In the genomic region with DNA sequence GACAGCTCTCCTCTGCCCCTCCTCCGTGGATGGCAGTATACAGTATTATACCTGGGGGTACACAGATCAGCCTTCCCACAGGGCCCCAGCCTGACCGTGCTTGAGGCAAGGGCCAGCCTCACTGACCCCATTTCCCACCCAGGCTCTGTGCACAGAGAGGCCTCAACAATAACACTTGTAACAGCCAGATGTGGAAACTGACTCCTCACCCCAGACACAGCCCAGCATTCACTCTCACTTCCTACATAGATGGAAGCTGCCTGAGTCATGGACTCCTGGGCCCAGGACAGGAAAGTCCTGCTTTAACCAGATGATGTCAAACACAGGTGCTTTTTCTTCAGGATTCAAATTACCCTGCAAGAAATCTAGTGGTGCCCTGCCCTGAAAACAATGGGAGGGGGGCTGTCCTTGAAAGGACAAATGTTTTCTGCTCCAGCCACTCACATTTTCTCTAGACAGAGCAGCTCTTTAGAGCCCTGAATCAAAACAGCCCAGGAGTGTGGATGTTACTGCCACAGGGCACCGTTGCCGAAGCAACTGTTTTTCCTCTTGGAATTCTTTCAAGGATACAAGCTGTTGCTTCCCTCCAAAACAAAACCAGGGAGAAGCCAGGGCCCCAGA, we compare ENCODE assay signal across 9 cellular contexts. TPM values are rescaled to one million over a fixed set of nuclear protein-coding genes. Genes with fewer than 3 reads are reported as not detected.
A peak's percentile ranks its signal among the peaks of the same experiment; 100 is the strongest.
DNase-seq lines count a peak whose midpoint lies in the region; ATAC-seq and TF ChIP-seq lines count a peak whose summit lies in the region.
"Had no signal": no experiment of that assay in that cellular context is flagged by ENCODE, and none has a peak within 500 bp of the region (broad histone marks: within the 10 kb centered on the region; RNA-seq: fewer than 3 reads in every experiment).

No MANE protein-coding gene starts in this region.

- CTCF ChIA-PET in CD8-positive, alpha-beta T cell (lab: Charles Lee) = interaction anchor here (1.1 to 2.0 kb wide), 2 partner anchors 8 to 10 kb away, joined by 3 to 7 read pairs; no protein-coding TSS in a partner anchor

- H3K27me3 ChIP-seq in CD8-positive, alpha-beta T cell (ENCODE audit: insufficient read depth, low read length) = no peaks in the 10 kb centered on the region

- H3K27ac ChIP-seq in CD8-positive, alpha-beta T cell (ENCODE audit: low read depth, low read length) = no peak overlapping the region

- intact Hi-C loops in CD8-positive, alpha-beta T cell (cut with DNase I, micrococcal nuclease) = loop anchor here in 1 of 2 experiments (2.0 to 10.0 kb wide), 2 partner anchors 15 to 1755 kb away; partner anchors contain the start of gene IP6K2

- H3K4me1 ChIP-seq in CD8-positive, alpha-beta T cell (ENCODE audit: insufficient read depth, low read length) = peaks cover 65% of the 10 kb centered on the region

- in situ Hi-C loops in GM13976 (cut with MboI; ENCODE audit: low sequenced_read_pairs, unreplicated experiment) = no loop called here

- POLR2A ChIA-PET in CD8-positive, alpha-beta T cell (lab: Charles Lee) = no interaction called here

- H3K4me3 ChIP-seq in CD8-positive, alpha-beta T cell (ENCODE audit: low read depth, low read length) = no peak overlapping the region

- H3K27me3 Mint-ChIP-seq in CD8-positive, alpha-beta T cell (ENCODE audit: low read depth) = no peaks in the 10 kb centered on the region
- H3K27me3 Mint-ChIP-seq in nephron (ENCODE audit: low read depth) = no peaks in the 10 kb centered on the region

- peak overlapping the region; percentile 46 for H3K4me3 Mint-ChIP-seq in CD8-positive, alpha-beta T cell
- H3K4me3 Mint-ChIP-seq in nephron = peak overlapping the region in 1 of 3 experiments; percentile 14

- ATAC-seq in CD8-positive, alpha-beta T cell = no peak
- no peak for ATAC-seq in HG03565 (IDR thresholded peaks at IDR 0.05; ENCODE audit: unreplicated experiment)
- ATAC-seq: HCT116 had no signal

- TF ChIP-seq CTCF in CD8-positive, alpha-beta T cell (IDR thresholded peaks at IDR 0.05) = no peak
- TF ChIP-seq CTCF in nephron (IDR thresholded peaks at IDR 0.05; ENCODE audit: unreplicated experiment in 3 of 3) = no peak
- no peak for TF ChIP-seq CTCF in GM13976 (IDR thresholded peaks at IDR 0.05; ENCODE audit: borderline replicate concordance, control extremely low read depth, extremely low read depth, insufficient read depth, missing control alignments)

- peak overlapping the region; percentile 93 for H3K27ac Mint-ChIP-seq in CD8-positive, alpha-beta T cell
- peak overlapping the region; percentile 40 to 85 (median 52) for H3K27ac Mint-ChIP-seq in nephron

- H3K36me3 Mint-ChIP-seq in CD8-positive, alpha-beta T cell = peaks cover 22% of the 10 kb centered on the region
- peaks cover 26% of the 10 kb centered on the region for H3K36me3 Mint-ChIP-seq in nephron (ENCODE audit: low read depth)

- no peaks in the 10 kb centered on the region for H3K36me3 ChIP-seq in CD8-positive, alpha-beta T cell (ENCODE audit: insufficient read depth, low read length)

- H3K9me3 Mint-ChIP-seq in CD8-positive, alpha-beta T cell = no peaks in the 10 kb centered on the region
- H3K9me3 Mint-ChIP-seq in nephron = peaks cover 4% of the 10 kb centered on the region

- no peaks in the 10 kb centered on the region for H3K9me3 ChIP-seq in CD8-positive, alpha-beta T cell (ENCODE audit: low read length)

- no peak for DNase-seq in CD8-positive, alpha-beta T cell
- DNase-seq in MV-4-11 (lab: John Stamatoyannopoulos, UW) = peak; percentile 68
- peak; percentile 52 for DNase-seq in ecto neural progenitor cell (ENCODE audit: low spot score)
- no peak for DNase-seq in GM13976 (ENCODE audit: low spot score)
- no peak for DNase-seq in putamen (ENCODE audit: low spot score)
- no peak for DNase-seq in NK-92 (lab: John Stamatoyannopoulos, UW; ENCODE audit: unreplicated experiment)

- H3K4me1 Mint-ChIP-seq in CD8-positive, alpha-beta T cell (ENCODE audit: low read depth) = peaks cover 77% of the 10 kb centered on the region
- H3K4me1 Mint-ChIP-seq in nephron = peaks cover 44% of the 10 kb centered on the region

RNA-seq across cellular contexts. Expression of gene CCDC12, which starts 16.4 kb away (rescaled TPM):
- 100 to 1,000 TPM in 1 of 2 experiments, 10 to 100 TPM in 1; 99.9 to 107 TPM for total RNA-seq in CD8-positive, alpha-beta T cell

RNA-seq across cellular contexts. Expression of gene NBEAL2, which starts 19.3 kb away (rescaled TPM):
- total RNA-seq in CD8-positive, alpha-beta T cell = 100 to 1,000 TPM; 187 to 201 TPM

Comparison
In these comparisons a context has a peak if more than half of its experiments do, and no peak if none do; other contexts are left out.
1. DNase-seq: peak in MV-4-11 (single experiment) and ecto neural progenitor cell (single experiment); none in CD8-positive, alpha-beta T cell (0 of 7), GM13976 (single experiment), putamen (single experiment) and NK-92 (single experiment).